ENCODE assay signal across 16 cellular contexts in the genomic region with DNA sequence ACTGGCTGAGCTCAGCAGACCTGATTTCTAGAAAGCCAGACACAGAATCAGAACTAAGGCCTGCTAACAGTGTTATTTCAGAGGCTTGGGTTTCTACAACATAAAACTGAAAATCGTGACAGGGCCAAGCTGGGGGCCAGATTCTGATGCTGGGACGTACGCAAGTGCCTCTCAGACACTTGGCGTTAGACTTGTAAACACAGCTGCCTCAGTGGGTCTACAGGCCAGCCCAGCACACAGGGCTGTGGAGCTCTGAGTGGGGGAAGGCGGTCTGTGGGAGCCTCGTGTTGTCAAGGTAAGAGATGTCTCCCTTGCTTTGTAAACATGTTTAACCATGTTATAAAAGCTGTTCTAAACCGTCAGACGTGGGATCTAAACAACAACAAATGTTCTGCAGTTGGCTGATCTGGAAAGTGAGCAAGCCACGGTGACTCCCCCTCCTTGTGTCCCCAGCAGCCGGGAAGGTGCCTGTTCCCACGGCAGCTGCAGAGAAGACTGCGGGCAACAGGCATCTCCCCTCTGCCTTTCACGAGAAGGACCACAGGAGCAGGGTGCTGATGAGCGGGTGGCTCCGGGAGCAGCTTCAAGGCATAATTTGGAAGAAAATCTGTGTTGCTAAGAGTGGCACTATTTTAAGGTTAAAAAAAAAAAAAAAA.
DNase-seq lines count a peak whose midpoint lies in the region; ATAC-seq and TF ChIP-seq lines count a peak whose summit lies in the region.
"Had no signal": no experiment of that assay in that cellular context is flagged by ENCODE, and none has a peak within 500 bp of the region (broad histone marks: within the 10 kb centered on the region; RNA-seq: fewer than 3 reads in every experiment).

No MANE protein-coding gene starts in this region.

- H3K4me3 Mint-ChIP-seq in brain = no peak overlapping the region
- H3K4me3 Mint-ChIP-seq: activated T-helper 17 cell treated with anti-CD3 and anti-CD28 coated beads, Interleukin-2, amount 50 U/mL, for 72 hours had no signal

- ATAC-seq in lower lobe of right lung = no peak
- no peak for ATAC-seq in sciatic nerve
- ATAC-seq: activated T-helper 17 cell treated with anti-CD3 and anti-CD28 coated beads, Interleukin-2, amount 50 U/mL, for 72 hours; PC-3 had no signal

- H3K27ac Mint-ChIP-seq in brain = peak overlapping the region; percentile 27 to 96 (median 62)
- H3K27ac Mint-ChIP-seq: activated T-helper 17 cell treated with anti-CD3 and anti-CD28 coated beads, Interleukin-2, amount 50 U/mL, for 72 hours had no signal

- no peaks in the 10 kb centered on the region for H3K27me3 ChIP-seq in lower lobe of right lung (ENCODE audit: low read depth)
- H3K27me3 ChIP-seq: esophagus muscularis mucosa had no signal

- peak; percentile 37 for DNase-seq in lower lobe of right lung
- peak; percentile 28 for DNase-seq in sciatic nerve (ENCODE audit: low spot score)
- DNase-seq in pons (ENCODE audit: low spot score) = no peak
- DNase-seq in glomerular visceral epithelial cell (ENCODE audit: extremely low spot score) = no peak
- no peak for DNase-seq in mucosa of gallbladder (ENCODE audit: low spot score)
- no peak for DNase-seq in SK-N-DZ (ENCODE audit: low spot score)
- DNase-seq: activated CD8-positive, alpha-beta memory T cell treated with anti-CD3 and anti-CD28 coated beads for 24 hours; cortex of kidney; NCI-H1930; NCI-H524 treated with DMSO at 0.1 percent for 48 hours; PC-3; SW 1271 had no signal

- no peak for TF ChIP-seq CTCF in C4-2B (conservative IDR thresholded peaks at IDR 0.05)
- no peak for TF ChIP-seq CTCF in brain (conservative IDR thresholded peaks at IDR 0.05)
- no peak for TF ChIP-seq CTCF in lower lobe of right lung (IDR thresholded peaks at IDR 0.05)

- peaks cover 0 to 3% (median 0%) of the 10 kb centered on the region in 5 experiments for H3K9me3 Mint-ChIP-seq in brain
- H3K9me3 Mint-ChIP-seq: activated T-helper 17 cell treated with anti-CD3 and anti-CD28 coated beads, Interleukin-2, amount 50 U/mL, for 72 hours had no signal

- H3K4me3 ChIP-seq in lower lobe of right lung = no peak overlapping the region
- H3K4me3 ChIP-seq: esophagus muscularis mucosa had no signal

- H3K36me3 Mint-ChIP-seq in brain = peaks cover 59% of the 10 kb centered on the region

- H3K4me1 Mint-ChIP-seq in brain = peaks cover 70% of the 10 kb centered on the region
- H3K4me1 Mint-ChIP-seq: activated T-helper 17 cell treated with anti-CD3 and anti-CD28 coated beads, Interleukin-2, amount 50 U/mL, for 72 hours had no signal

- peaks cover 29% of the 10 kb centered on the region for H3K36me3 ChIP-seq in lower lobe of right lung

- no peaks in the 10 kb centered on the region for H3K27me3 Mint-ChIP-seq in brain

- H3K9me3 ChIP-seq in lower lobe of right lung = no peaks in the 10 kb centered on the region
- H3K9me3 ChIP-seq: esophagus muscularis mucosa had no signal

- H3K27ac ChIP-seq in C4-2B (peak overlapping the region; percentile 93), lower lobe of right lung (no peak overlapping the region)

- intact Hi-C loops in lower lobe of right lung (cut with DNase I) (no loop called here), sciatic nerve (cut with DNase I) (no loop called here)

- H3K4me1 ChIP-seq in lower lobe of right lung = peaks cover 20% of the 10 kb centered on the region

Comparison
In these comparisons a context has a peak if more than half of its experiments do, and no peak if none do; other contexts are left out.
1. DNase-seq: peak in lower lobe of right lung (single experiment) and sciatic nerve (single experiment); none in pons (single experiment), glomerular visceral epithelial cell (single experiment), mucosa of gallbladder (single experiment) and SK-N-DZ (single experiment).